Comparison of ENCODE assay signal across 1 cellular context in the genomic region with DNA sequence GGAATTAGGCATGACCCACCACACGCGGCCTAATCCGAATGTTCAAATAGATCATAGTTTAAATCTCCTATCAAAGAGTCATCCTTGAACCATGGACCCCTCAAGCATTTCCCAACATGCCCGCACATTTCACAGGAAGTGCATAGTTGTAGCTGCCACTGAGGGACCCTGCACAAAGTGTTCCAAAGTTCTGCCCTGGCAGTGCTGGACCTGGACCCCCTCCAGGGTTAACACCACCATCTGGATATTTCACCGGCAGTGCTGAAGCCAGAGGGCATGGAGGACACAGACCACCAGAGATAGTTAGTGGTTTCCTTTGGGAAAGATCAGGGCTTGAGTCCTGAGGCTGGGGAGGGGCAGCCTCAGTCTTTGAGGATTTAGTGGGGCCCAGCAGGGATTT.
A peak's percentile ranks its signal among the peaks of the same experiment; 100 is the strongest.
TF ChIP-seq lines count a peak whose summit lies in the region.

No MANE protein-coding gene starts in this region.

TF ChIP-seq in HepG2, 621 proteins besides CTCF, POLR2A, EP300 and RAD21:
- TF ChIP-seq HNF4A (CRISPR knock-in tag; IDR thresholded peaks at IDR 0.05) = peak; percentile 45; the same call in 1 of the 2 replicates
- TF ChIP-seq GABPA (IDR thresholded peaks at IDR 0.05; ENCODE audit: low read depth, low read length) = no peak
- peak; percentile 36; the same call in 1 of the 2 replicates for TF ChIP-seq GABPA (CRISPR knock-in tag; IDR thresholded peaks at IDR 0.05; ENCODE audit: low read depth)
- TF ChIP-seq, protein P1, sequence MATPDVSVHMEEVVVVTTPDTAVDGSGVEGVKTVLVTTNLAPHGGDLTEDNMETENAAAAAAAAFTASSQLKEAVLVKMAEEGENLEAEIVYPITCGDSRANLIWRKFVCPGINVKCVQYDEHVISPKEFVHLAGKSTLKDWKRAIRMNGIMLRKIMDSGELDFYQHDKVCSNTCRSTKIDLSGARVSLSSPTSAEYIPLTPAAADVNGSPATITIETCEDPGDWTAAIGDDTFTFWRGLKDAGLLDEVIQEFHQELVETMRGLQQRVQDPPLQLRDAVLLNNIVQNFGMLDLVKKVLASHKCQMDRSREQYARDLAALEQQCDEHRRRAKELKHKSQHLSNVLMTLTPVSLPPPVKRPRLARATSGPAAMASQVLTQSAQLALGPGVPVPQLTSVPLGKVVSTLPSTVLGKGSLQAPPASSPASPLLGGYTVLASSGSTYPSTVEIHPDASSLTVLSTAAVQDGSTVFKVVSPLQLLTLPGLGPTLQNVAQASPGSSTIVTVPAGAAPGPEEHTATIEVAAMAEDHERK (CRISPR knock-in tag; IDR thresholded peaks at IDR 0.05; ENCODE audit: low read depth) = no peak
- 0 out of 2 replicates have a peak, but pooled peaks have one; percentile 20 for TF ChIP-seq SALL1 (CRISPR knock-in tag; IDR thresholded peaks at IDR 0.05)
